8 cellular contexts compared by ENCODE assay signal in genomic region chr14:99524804-99525698, GRCh38. TPM values are rescaled to one million over a fixed set of nuclear protein-coding genes. Genes with fewer than 3 reads are reported as not detected.
DNase-seq lines count a peak whose midpoint lies in the region; ATAC-seq, FAIRE-seq and TF ChIP-seq lines count a peak whose summit lies in the region.

No MANE protein-coding gene starts in this region.

- H3K4me3 ChIP-seq in SK-N-SH (ENCODE audit: low read depth in 2 of 2, low read length in 1 of 2) (no peak overlapping the region), gastroesophageal sphincter (no peak overlapping the region), small intestine (ENCODE audit: low read depth in 1 of 2, low read length in 2 of 2) (no peak overlapping the region)

- no peak overlapping the region for H3K9ac ChIP-seq in SK-N-SH

- TF ChIP-seq RAD21 in SK-N-SH (IDR thresholded peaks at IDR 0.05; ENCODE audit: low read length): peak; percentile 57

- H3K27ac Mint-ChIP-seq in activated CD4-positive, alpha-beta T cell treated with anti-CD3 and anti-CD28 coated beads, Interleukin-2, amount 10 ng/mL, durations not matched to agents 24 days and 14 days: peak overlapping the region; percentile 72

- peaks cover 0 to 4% of the 10 kb centered on the region in 2 experiments for H3K36me3 ChIP-seq in SK-N-SH (replicated peaks in 1 of 2; ENCODE audit: control insufficient read depth in 1 of 2, insufficient read depth in 2 of 2, low read length in 1 of 2)
- peaks cover 0 to 6% of the 10 kb centered on the region in 2 donors for H3K36me3 ChIP-seq in gastroesophageal sphincter
- peaks cover 0 to 4% of the 10 kb centered on the region in 2 donors for H3K36me3 ChIP-seq in small intestine (ENCODE audit: control insufficient read depth in 2 of 2, insufficient read depth in 2 of 2, low read length in 2 of 2)

- TF ChIP-seq POLR2A in gastroesophageal sphincter (IDR thresholded peaks at IDR 0.05): no peak

- no peak for ATAC-seq in gastroesophageal sphincter

- no peaks in the 10 kb centered on the region for H3K36me3 Mint-ChIP-seq in activated CD4-positive, alpha-beta T cell treated with anti-CD3 and anti-CD28 coated beads, Interleukin-2, amount 10 ng/mL, durations not matched to agents 24 days and 14 days (ENCODE audit: low read depth)

- H3F3A ChIP-seq in SK-N-SH (replicated peaks; ENCODE audit: insufficient read depth): no peaks in the 10 kb centered on the region

- no peak overlapping the region for H2AFZ ChIP-seq in SK-N-SH (ENCODE audit: low read depth)

- FAIRE-seq in small intestine (lab: Jason Lieb, UNC): no peak

- CTCF ChIA-PET in SK-N-SH (lab: Yijun Ruan, JAX): interaction anchor here (1.0 to 4.3 kb wide), 11 partner anchors 9 to 102 kb away, joined by 3 to 28 read pairs (median 5); partner anchors contain the start of gene CCDC85C

- TF ChIP-seq CTCF in SK-N-SH (IDR thresholded peaks at IDR 0.05) (peak; percentile 44), gastroesophageal sphincter (IDR thresholded peaks at IDR 0.05) (peak in 1 of 4 experiments; percentile 61)

- H3K79me2 ChIP-seq in SK-N-SH (ENCODE audit: insufficient read depth): peaks cover 14% of the 10 kb centered on the region; the same call in 1 of the 2 replicates

- POLR2A ChIA-PET in SK-N-SH (lab: Yijun Ruan, JAX): interaction anchor here (1.8 kb wide), 1 partner anchor 10 kb away, joined by 6 read pairs; no protein-coding TSS in a partner anchor

- H3K9me3 Mint-ChIP-seq in activated CD4-positive, alpha-beta T cell treated with anti-CD3 and anti-CD28 coated beads, Interleukin-2, amount 10 ng/mL, durations not matched to agents 24 days and 14 days: no peaks in the 10 kb centered on the region

- H3K4me1 ChIP-seq in SK-N-SH (ENCODE audit: control insufficient read depth in 1 of 2, insufficient read depth in 2 of 2, low read depth in 1 of 2, low read length in 1 of 2): peaks cover 13 to 54% of the 10 kb centered on the region in 2 experiments; a peak in 3 of 4 replicates
- H3K4me1 ChIP-seq in gastroesophageal sphincter: peaks cover 3 to 66% (median 35%) of the 10 kb centered on the region in 3 donors
- H3K4me1 ChIP-seq in small intestine (ENCODE audit: control insufficient read depth in 2 of 2, insufficient read depth in 1 of 2, low read depth in 1 of 2, low read length in 1 of 2): no peaks in the 10 kb centered on the region

- DNase-seq in activated CD4-positive, alpha-beta T cell treated with anti-CD3 and anti-CD28 coated beads, Interleukin-2, amount 10 ng/mL, durations not matched to agents 24 days and 14 days: peak; percentile 76
- DNase-seq in activated CD4-positive, alpha-beta T cell treated with anti-CD3 and anti-CD28 coated beads, Interleukin-2, amount 50 U/mL, for 48 hours: no peak
- DNase-seq in SK-N-SH (peak; percentile 57), small intestine (peak; percentile 25), SKM-1 treated with dmso at 0.1 percent for 144 hours (lab: John Stamatoyannopoulos, UW; ENCODE audit: unreplicated experiment) (no peak), NCI-H1105 (lab: John Stamatoyannopoulos, UW) (no peak)
- DNase-seq in stimulated activated CD4-positive, alpha-beta T cell treated with anti-CD3 and anti-CD28 coated beads, Interleukin-1b, Interleukin-23, amount 100 ng/mL, for 48 hours: no peak

- peak overlapping the region; percentile 39 for H3K4me3 Mint-ChIP-seq in activated CD4-positive, alpha-beta T cell treated with anti-CD3 and anti-CD28 coated beads, Interleukin-2, amount 10 ng/mL, durations not matched to agents 24 days and 14 days

- intact Hi-C loops in activated CD4-positive, alpha-beta T cell treated with anti-CD3 and anti-CD28 coated beads, Interleukin-2, amount 10 ng/mL, durations not matched to agents 24 days and 14 days (cut with micrococcal nuclease): no loop called here

- H3K27ac ChIP-seq in SK-N-SH (ENCODE audit: low read depth in 2 of 2, low read length in 1 of 2): no peak overlapping the region; a peak in 1 of 4 replicates
- peak overlapping the region; percentile 3 to 86 (median 78) for H3K27ac ChIP-seq in gastroesophageal sphincter
- no peak overlapping the region for H3K27ac ChIP-seq in small intestine (ENCODE audit: low read depth in 1 of 2, low read length in 1 of 2)

- no peak overlapping the region for H3K4me2 ChIP-seq in SK-N-SH

- H4K20me1 ChIP-seq in SK-N-SH (ENCODE audit: insufficient read depth): no peaks in the 10 kb centered on the region

- no peaks in the 10 kb centered on the region for H3K27me3 Mint-ChIP-seq in activated CD4-positive, alpha-beta T cell treated with anti-CD3 and anti-CD28 coated beads, Interleukin-2, amount 10 ng/mL, durations not matched to agents 24 days and 14 days

- TF ChIP-seq EP300 in SK-N-SH (IDR thresholded peaks at IDR 0.05; ENCODE audit: borderline replicate concordance in 1 of 2, low read depth in 1 of 2, low read length in 1 of 2) (no peak), gastroesophageal sphincter (IDR thresholded peaks at IDR 0.05) (no peak)

- 68% methylated on average over 8 of the region's 17 CpGs for WGBS in SK-N-SH (ENCODE audit: low lambda C conversion rate)
- WGBS in gastroesophageal sphincter (ENCODE audit: low coverage in 1 of 2), 2 donors: 55% methylated on average over 2 of the region's 17 CpGs; no CpG with 5 or more reads in 1 of the 2 donors
- 60 to 77% (median 65%) methylated on average over 17 of the region's 17 CpGs for WGBS in small intestine, 3 donors

- H3K4me1 Mint-ChIP-seq in activated CD4-positive, alpha-beta T cell treated with anti-CD3 and anti-CD28 coated beads, Interleukin-2, amount 10 ng/mL, durations not matched to agents 24 days and 14 days: peaks cover 6% of the 10 kb centered on the region

- H3K27me3 ChIP-seq in SK-N-SH (ENCODE audit: insufficient read depth) (no peaks in the 10 kb centered on the region), gastroesophageal sphincter (no peaks in the 10 kb centered on the region), small intestine (ENCODE audit: control insufficient read depth in 2 of 2, insufficient read depth in 2 of 2, low read length in 2 of 2) (no peaks in the 10 kb centered on the region)

- H3K9me2 ChIP-seq in SK-N-SH: no peaks in the 10 kb centered on the region

- no peaks in the 10 kb centered on the region for H3K9me3 ChIP-seq in SK-N-SH
- H3K9me3 ChIP-seq in gastroesophageal sphincter: no peaks in the 10 kb centered on the region
- H3K9me3 ChIP-seq in small intestine (ENCODE audit: control insufficient read depth, low read depth): no peaks in the 10 kb centered on the region

TF ChIP-seq in SK-N-SH, 30 proteins besides CTCF, POLR2A, EP300 and RAD21:
- TF ChIP-seq SMC3 (IDR thresholded peaks at IDR 0.05; ENCODE audit: low read depth, low read length): peak; percentile 54
- no peak for TF ChIP-seq GATA2 (CRISPR knock-in tag; IDR thresholded peaks at IDR 0.05)
TF ChIP-seq in SK-N-SH: peak in this region for 1.

RNA-seq across cellular contexts. Expression of gene CCNK, which starts 43.8 kb away (rescaled TPM):
- 79.5 and 83.6 TPM in 2 replicates for total RNA-seq in activated CD4-positive, alpha-beta T cell treated with anti-CD3 and anti-CD28 coated beads, Interleukin-2, amount 10 ng/mL, durations not matched to agents 24 days and 14 days
- polyA plus RNA-seq in SK-N-SH (2012; rRNA removed): 9.0 and 14.6 TPM in 2 replicates
- 18.4 and 19.4 TPM in 2 replicates for polyA plus RNA-seq in SK-N-SH (2012; cell fraction: cytosol; rRNA removed)
- polyA plus RNA-seq in SK-N-SH (2012; cell fraction: nucleus; rRNA removed): 14.2 and 23.0 TPM in 2 replicates
- 10 to 100 TPM; 17.1 to 26.8 (median 20.7) TPM for total RNA-seq in gastroesophageal sphincter
- polyA plus RNA-seq in small intestine: 10 to 100 TPM; 13.4 to 19.8 (median 14.9) TPM

RNA-seq across cellular contexts. Expression of gene SETD3, which starts 44.4 kb away (rescaled TPM):
- 57.9 and 59.0 TPM in 2 replicates for total RNA-seq in activated CD4-positive, alpha-beta T cell treated with anti-CD3 and anti-CD28 coated beads, Interleukin-2, amount 10 ng/mL, durations not matched to agents 24 days and 14 days
- 19.1 and 22.7 TPM in 2 replicates for polyA plus RNA-seq in SK-N-SH (2012; rRNA removed)
- polyA plus RNA-seq in SK-N-SH (2012; cell fraction: cytosol; rRNA removed): 24.4 and 28.7 TPM in 2 replicates
- polyA plus RNA-seq in SK-N-SH (2012; cell fraction: nucleus; rRNA removed): 8.5 and 14.9 TPM in 2 replicates
- total RNA-seq in gastroesophageal sphincter: 100 to 1,000 TPM; 127 to 184 (median 162) TPM
- 10 to 100 TPM; 38.1 to 58.6 (median 43.3) TPM for polyA plus RNA-seq in small intestine

Comparison
In these comparisons a context has a peak if more than half of its experiments do, and no peak if none do; other contexts are left out.
1. DNase-seq: peak in activated CD4-positive, alpha-beta T cell treated with anti-CD3 and anti-CD28 coated beads, Interleukin-2, amount 10 ng/mL, durations not matched to agents 24 days and 14 days (single experiment), SK-N-SH (single experiment) and small intestine (single experiment); none in activated CD4-positive, alpha-beta T cell treated with anti-CD3 and anti-CD28 coated beads, Interleukin-2, amount 50 U/mL, for 48 hours (0 of 2), SKM-1 treated with dmso at 0.1 percent for 144 hours (single experiment), stimulated activated CD4-positive, alpha-beta T cell treated with anti-CD3 and anti-CD28 coated beads, Interleukin-1b, Interleukin-23, amount 100 ng/mL, for 48 hours (single experiment) and NCI-H1105 (single experiment).
2. H3K27ac ChIP-seq: peak in gastroesophageal sphincter (4 of 4); none in SK-N-SH (0 of 2) and small intestine (0 of 2).